ENCODE assay signal across 14 cellular contexts in the genomic region with DNA sequence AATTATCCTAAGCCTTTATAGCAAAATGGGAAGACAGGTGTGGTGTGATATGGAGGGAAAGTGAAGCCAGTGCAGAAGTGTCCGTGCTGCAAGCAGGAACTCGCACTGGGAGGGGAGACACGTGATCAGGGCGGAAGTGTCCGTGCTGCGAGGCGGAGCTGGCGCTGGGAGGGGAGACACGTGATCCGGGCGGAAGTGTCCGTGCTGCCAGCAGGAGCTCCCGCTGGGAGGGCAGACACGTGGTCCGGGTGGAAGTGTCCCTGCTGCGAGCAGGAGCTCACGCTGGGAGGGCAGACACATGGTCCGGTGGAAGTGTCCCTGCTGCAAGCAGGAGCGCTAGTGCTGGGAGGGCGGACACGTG. TPM values are rescaled to one million over a fixed set of nuclear protein-coding genes. Genes with fewer than 3 reads are reported as not detected.
DNase-seq lines count a peak whose midpoint lies in the region; ATAC-seq and TF ChIP-seq lines count a peak whose summit lies in the region.
"Had no signal": no experiment of that assay in that cellular context is flagged by ENCODE, and none has a peak within 500 bp of the region (broad histone marks: within the 10 kb centered on the region; RNA-seq: fewer than 3 reads in every experiment).

No MANE protein-coding gene starts in this region.

- WGBS in body of pancreas, 2 donors = 82 to 95% methylated on average over 20 to 21 of the region's 21 CpGs

- H3K27me3 Mint-ChIP-seq in Calu3 (ENCODE audit: unreplicated experiment) = no peaks in the 10 kb centered on the region
- H3K27me3 Mint-ChIP-seq in activated T-helper 17 cell treated with anti-CD3 and anti-CD28 coated beads, Interleukin-2, amount 50 U/mL, for 72 hours = no peaks in the 10 kb centered on the region
- H3K27me3 Mint-ChIP-seq in natural killer cell treated with Interleukin-12 subunit alpha and Interleukin-12 subunit beta and Interleukin-15 and Interleukin-18, amount 100 ng/mL, for 72 hours = no peaks in the 10 kb centered on the region
- H3K27me3 Mint-ChIP-seq: stimulated activated naive B cell treated with anti-CD40 and anti-IgM and Interleukin-4, amounts not matched to agents 10 μg/mL and 1 μg/mL and 100 μg/mL, for 72 hours had no signal

- TF ChIP-seq POLR2A in body of pancreas (IDR thresholded peaks at IDR 0.05) = no peak

- peak; percentile 23 for ATAC-seq in activated T-helper 17 cell treated with anti-CD3 and anti-CD28 coated beads, Interleukin-2, amount 50 U/mL, for 72 hours (replicated peaks)
- ATAC-seq in natural killer cell treated with Interleukin-12 subunit alpha and Interleukin-12 subunit beta and Interleukin-15 and Interleukin-18, amount 100 ng/mL, for 72 hours = no peak
- ATAC-seq in body of pancreas (no peak), HG03045 (IDR thresholded peaks at IDR 0.05; ENCODE audit: unreplicated experiment) (no peak)
- ATAC-seq: mucosa of descending colon had no signal

- H3K4me3 Mint-ChIP-seq in Calu3 (ENCODE audit: low read depth, unreplicated experiment) = no peak overlapping the region
- H3K4me3 Mint-ChIP-seq in activated T-helper 17 cell treated with anti-CD3 and anti-CD28 coated beads, Interleukin-2, amount 50 U/mL, for 72 hours = no peak overlapping the region
- H3K4me3 Mint-ChIP-seq in natural killer cell treated with Interleukin-12 subunit alpha and Interleukin-12 subunit beta and Interleukin-15 and Interleukin-18, amount 100 ng/mL, for 72 hours = no peak overlapping the region
- H3K4me3 Mint-ChIP-seq: stimulated activated naive B cell treated with anti-CD40 and anti-IgM and Interleukin-4, amounts not matched to agents 10 μg/mL and 1 μg/mL and 100 μg/mL, for 72 hours had no signal

- CTCF ChIA-PET in Calu3 (lab: Charles Lee) = interaction anchor here (0.6 to 0.7 kb wide), 3 partner anchors 35 to 131 kb away, joined by 3 to 9 read pairs (median 9); no protein-coding TSS in a partner anchor

- H3K36me3 Mint-ChIP-seq in Calu3 (ENCODE audit: insufficient read depth, unreplicated experiment) = peaks cover 64% of the 10 kb centered on the region
- H3K36me3 Mint-ChIP-seq in activated T-helper 17 cell treated with anti-CD3 and anti-CD28 coated beads, Interleukin-2, amount 50 U/mL, for 72 hours (ENCODE audit: low read depth) = peaks cover 44% of the 10 kb centered on the region
- H3K36me3 Mint-ChIP-seq in natural killer cell treated with Interleukin-12 subunit alpha and Interleukin-12 subunit beta and Interleukin-15 and Interleukin-18, amount 100 ng/mL, for 72 hours = peaks cover 5% of the 10 kb centered on the region

- no peaks in the 10 kb centered on the region for H3K4me1 Mint-ChIP-seq in Calu3 (ENCODE audit: low read depth, unreplicated experiment)
- H3K4me1 Mint-ChIP-seq in activated T-helper 17 cell treated with anti-CD3 and anti-CD28 coated beads, Interleukin-2, amount 50 U/mL, for 72 hours = no peaks in the 10 kb centered on the region
- peaks cover 0 to 3% of the 10 kb centered on the region in 2 donors for H3K4me1 Mint-ChIP-seq in natural killer cell treated with Interleukin-12 subunit alpha and Interleukin-12 subunit beta and Interleukin-15 and Interleukin-18, amount 100 ng/mL, for 72 hours (ENCODE audit: low read depth in 2 of 2)

- BruUV-seq in Calu3 (replicated peaks; lab: Mats Ljungman, UMichigan) = no TSS peak

- peaks cover 29% of the 10 kb centered on the region for H3K4me1 ChIP-seq in body of pancreas

- H3K27me3 ChIP-seq in kidney epithelial cell (ENCODE audit: control insufficient read depth, insufficient read depth, low read length) (no peaks in the 10 kb centered on the region), body of pancreas (no peaks in the 10 kb centered on the region)
- H3K27me3 ChIP-seq: heart right ventricle had no signal

- H3K4me3 ChIP-seq in kidney epithelial cell (ENCODE audit: low read depth, low read length) (peak overlapping the region; percentile 50), body of pancreas (no peak overlapping the region), coronary artery (no peak overlapping the region)
- H3K4me3 ChIP-seq: heart right ventricle, mucosa of descending colon had no signal

- no peak for DNase-seq in Calu3
- DNase-seq in NCI-H1105 treated with DMSO at 0.1 percent for 48 hours (lab: John Stamatoyannopoulos, UW) = peak; percentile 94
- peak; percentile 80 for DNase-seq in kidney epithelial cell (ENCODE audit: low read depth)
- no peak for DNase-seq in natural killer cell treated with Interleukin-12 subunit alpha and Interleukin-12 subunit beta and Interleukin-15 and Interleukin-18, amount 100 ng/mL, for 72 hours (ENCODE audit: low spot score)
- no peak for DNase-seq in body of pancreas
- no peak for DNase-seq in coronary artery (ENCODE audit: low spot score)
- DNase-seq: activated T-cell treated with anti-CD3 and anti-CD28 coated beads, Interleukin-2, amount 50 U/mL, for 48 hours; DMS79 treated with DMSO at 0.1 percent for 48 hours; heart right ventricle; KG1; stimulated activated naive B cell treated with anti-CD40 and anti-IgM and Interleukin-4, amounts not matched to agents 10 μg/mL and 1 μg/mL and 100 μg/mL, for 72 hours had no signal

- H3K9me3 ChIP-seq in body of pancreas = no peaks in the 10 kb centered on the region
- H3K9me3 ChIP-seq: heart right ventricle, mucosa of descending colon had no signal

- no peaks in the 10 kb centered on the region for H3K9me3 Mint-ChIP-seq in Calu3 (ENCODE audit: low read depth, unreplicated experiment)
- H3K9me3 Mint-ChIP-seq in activated T-helper 17 cell treated with anti-CD3 and anti-CD28 coated beads, Interleukin-2, amount 50 U/mL, for 72 hours = no peaks in the 10 kb centered on the region
- no peaks in the 10 kb centered on the region for H3K9me3 Mint-ChIP-seq in natural killer cell treated with Interleukin-12 subunit alpha and Interleukin-12 subunit beta and Interleukin-15 and Interleukin-18, amount 100 ng/mL, for 72 hours
- H3K9me3 Mint-ChIP-seq: stimulated activated naive B cell treated with anti-CD40 and anti-IgM and Interleukin-4, amounts not matched to agents 10 μg/mL and 1 μg/mL and 100 μg/mL, for 72 hours had no signal

- peaks cover 2% of the 10 kb centered on the region for H3K36me3 ChIP-seq in kidney epithelial cell (ENCODE audit: control insufficient read depth, insufficient read depth, low read length)
- peaks cover 8 to 25% of the 10 kb centered on the region in 2 donors for H3K36me3 ChIP-seq in body of pancreas (replicated peaks in 1 of 2; ENCODE audit: insufficient read depth in 1 of 2, low read depth in 2 of 2)

- H3K27ac Mint-ChIP-seq in Calu3 (ENCODE audit: unreplicated experiment) = peak overlapping the region; percentile 2
- no peak overlapping the region for H3K27ac Mint-ChIP-seq in activated T-helper 17 cell treated with anti-CD3 and anti-CD28 coated beads, Interleukin-2, amount 50 U/mL, for 72 hours
- H3K27ac Mint-ChIP-seq in natural killer cell treated with Interleukin-12 subunit alpha and Interleukin-12 subunit beta and Interleukin-15 and Interleukin-18, amount 100 ng/mL, for 72 hours = no peak overlapping the region
- H3K27ac Mint-ChIP-seq: stimulated activated naive B cell treated with anti-CD40 and anti-IgM and Interleukin-4, amounts not matched to agents 10 μg/mL and 1 μg/mL and 100 μg/mL, for 72 hours had no signal

- intact Hi-C loops in Calu3 (cut with micrococcal nuclease; ENCODE audit: unreplicated experiment) (no loop called here), body of pancreas (cut with DNase I) (no loop called here)

- H3K27ac ChIP-seq in body of pancreas (no peak overlapping the region), coronary artery (no peak overlapping the region)
- H3K27ac ChIP-seq: heart right ventricle had no signal

- TF ChIP-seq CTCF in Calu3 (IDR thresholded peaks at IDR 0.05; ENCODE audit: unreplicated experiment) (no peak), kidney epithelial cell (IDR thresholded peaks at IDR 0.05; ENCODE audit: insufficient read depth, low read length, poor library complexity, severe bottlenecking) (peak; percentile 8), body of pancreas (IDR thresholded peaks at IDR 0.05) (no peak), coronary artery (IDR thresholded peaks at IDR 0.05) (no peak)

RNA-seq across cellular contexts. Expression of gene PRKAR1B, which starts 40.5 kb away (rescaled TPM):
- total RNA-seq in Calu3 (2022) = 24.8 and 28.3 TPM in 2 replicates
- total RNA-seq in activated T-helper 17 cell treated with anti-CD3 and anti-CD28 coated beads, Interleukin-2, amount 50 U/mL, for 72 hours = 10 to 100 TPM; 26.2 to 56.0 TPM
- 23.7 and 23.8 TPM in 2 replicates for total RNA-seq in kidney epithelial cell
- total RNA-seq in natural killer cell treated with Interleukin-12 subunit alpha and Interleukin-12 subunit beta and Interleukin-15 and Interleukin-18, amount 100 ng/mL, for 72 hours = 10 to 100 TPM in 1 of 2 donors, 1 to 10 TPM in 1; 9.8 to 31.9 TPM
- total RNA-seq in body of pancreas = 1 to 10 TPM; 2.0 to 3.4 TPM

RNA-seq across cellular contexts. Expression of gene DNAAF5, which starts 41.1 kb away (rescaled TPM):
- total RNA-seq in Calu3 (2022) (54.0 and 57.2 TPM in 2 replicates), kidney epithelial cell (59.7 and 70.6 TPM in 2 replicates), body of pancreas (10 to 100 TPM; 17.9 to 46.5 TPM)
- 10 to 100 TPM; 15.1 to 39.9 TPM for total RNA-seq in activated T-helper 17 cell treated with anti-CD3 and anti-CD28 coated beads, Interleukin-2, amount 50 U/mL, for 72 hours
- 10 to 100 TPM; 19.5 to 53.4 TPM for total RNA-seq in natural killer cell treated with Interleukin-12 subunit alpha and Interleukin-12 subunit beta and Interleukin-15 and Interleukin-18, amount 100 ng/mL, for 72 hours

Comparison
In these comparisons a context has a peak if more than half of its experiments do, and no peak if none do; other contexts are left out.
1. DNase-seq: peak in NCI-H1105 treated with DMSO at 0.1 percent for 48 hours (single experiment) and kidney epithelial cell (single experiment); none in Calu3 (single experiment), natural killer cell treated with Interleukin-12 subunit alpha and Interleukin-12 subunit beta and Interleukin-15 and Interleukin-18, amount 100 ng/mL, for 72 hours (single experiment), body of pancreas (0 of 4) and coronary artery (single experiment).